ENCODE assay signal across 16 cellular contexts in the genomic region with DNA sequence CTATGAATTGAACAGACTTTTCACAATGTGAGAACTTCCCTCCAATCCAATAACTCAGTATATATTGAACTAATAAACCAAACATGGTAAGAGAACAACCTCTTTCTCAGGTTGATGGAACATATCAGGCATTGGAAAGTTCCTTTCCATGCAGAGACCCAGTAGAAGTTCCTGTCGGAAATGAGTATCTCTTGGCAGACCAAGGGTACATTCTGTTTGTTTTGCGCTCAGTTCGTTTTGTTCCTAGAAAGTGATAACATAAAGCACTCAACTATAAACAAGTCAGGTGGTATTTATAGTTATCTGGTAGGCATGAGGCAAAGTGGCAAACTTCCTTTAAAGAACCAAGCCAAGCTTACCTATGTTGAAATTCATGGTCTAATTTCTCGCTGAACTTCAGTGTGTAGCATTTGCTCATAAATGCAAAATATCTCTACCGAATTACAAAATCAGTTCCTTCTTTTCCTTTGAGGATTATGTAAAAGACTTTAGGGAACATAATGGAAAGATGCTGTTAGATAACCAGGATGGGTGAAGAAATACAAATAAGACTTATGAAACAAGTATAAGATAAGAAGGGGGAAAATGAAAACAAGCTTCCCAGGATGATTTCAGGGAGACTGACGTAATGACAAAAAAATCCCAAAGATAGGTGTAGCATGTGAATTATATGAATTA.
"Had no signal": no experiment of that assay in that cellular context is flagged by ENCODE, and none has a peak within 500 bp of the region (broad histone marks: within the 10 kb centered on the region; RNA-seq: fewer than 3 reads in every experiment).

No MANE protein-coding gene starts in this region.

- DNase-seq: activated CD4-positive, alpha-beta T cell treated with anti-CD3 and anti-CD28 coated beads, Interleukin-2, amount 10 ng/mL, durations not matched to agents 24 days and 14 days; activated CD8-positive, alpha-beta T cell treated with anti-CD3 and anti-CD28 coated beads for 36 hours; activated naive CD4-positive, alpha-beta T cell treated with anti-CD3 and anti-CD28 coated beads for 36 hours; activated T-cell treated with anti-CD3 and anti-CD28 coated beads, Interleukin-2, amount 50 U/mL, for 24 hours; anterior cingulate cortex; brain microvascular endothelial cell; colonic mucosa; effector CD8-positive, alpha-beta T cell; hippocampal formation; psoas muscle; right lobe of liver; stimulated activated CD4-positive, alpha-beta T cell treated with anti-CD3 and anti-CD28 coated beads, Interleukin-4, amount 100 ng/mL, for 4 hours; stimulated activated naive B cell treated with anti-CD40 and anti-IgM and Interleukin-4, amounts not matched to agents 10 μg/mL and 1 μg/mL and 100 μg/mL, for 72 hours; T1000; upper lobe of right lung had no signal

- ATAC-seq: activated CD8-positive, alpha-beta T cell treated with anti-CD3 and anti-CD28 coated beads for 36 hours; esophagus mucosa; psoas muscle; right lobe of liver; stimulated activated naive B cell treated with anti-CD40 and anti-IgM and Interleukin-4, amounts not matched to agents 10 μg/mL and 1 μg/mL and 100 μg/mL, for 72 hours; upper lobe of right lung had no signal
